In genomic region chr20:56468317-56469076, GRCh38 we compare ENCODE assay signal across 8 cellular contexts. TPM values are rescaled to one million over a fixed set of nuclear protein-coding genes. Genes with fewer than 3 reads are reported as not detected.
DNase-seq lines count a peak whose midpoint lies in the region; ATAC-seq and TF ChIP-seq lines count a peak whose summit lies in the region.

RTF2 (plus strand) TSS chr20:56468627; CDS start chr20:56468698, 71 bp downstream.

- H3K27ac ChIP-seq in caudate nucleus (ENCODE audit: low read depth, low read length): peak within 1 kb of the TSS; percentile 89
- H3K27ac ChIP-seq in spleen: peak within 1 kb of the TSS; percentile 83 to 95 (median 91)

- H3K9me3 ChIP-seq in spleen: no peaks in the 10 kb centered on the region

- H3K4me1 ChIP-seq in spleen: peaks cover 12 to 82% (median 53%) of the 10 kb centered on the region in 6 donors

- ATAC-seq in GM19023 (IDR thresholded peaks at IDR 0.05; ENCODE audit: unreplicated experiment) (peak; percentile 99), HG03196 (IDR thresholded peaks at IDR 0.05; ENCODE audit: unreplicated experiment) (peak; percentile 99)

- TF ChIP-seq CTCF in AG09309 (IDR thresholded peaks at IDR 0.05; ENCODE audit: control insufficient read depth, insufficient read depth, low read depth, low read length, missing control alignments) (no peak), spleen (IDR thresholded peaks at IDR 0.05 in 8 of 11, conservative IDR thresholded peaks at IDR 0.05 in 3 of 11) (peak in 5 of 11 experiments; percentile 7 to 42 (median 26))

- H3K36me3 ChIP-seq in spleen: peaks cover 0 to 33% (median 8%) of the 10 kb centered on the region in 6 donors

- 0 to 1% (median 1%) methylated on average over 18 to 55 of the region's 55 CpGs for WGBS in spleen, 5 donors

- H3K4me3 ChIP-seq in AG09309 (ENCODE audit: control insufficient read depth, low read depth, low read length) (peak within 1 kb of the TSS; percentile 97), spleen (peak within 1 kb of the TSS; percentile 57 to 95 (median 67))

- TF ChIP-seq POLR2A in spleen (IDR thresholded peaks at IDR 0.05): peak in 1 of 3 donors; percentile 90

- DNase-seq in AG09309 (ENCODE audit: low read depth) (peak; percentile 76), NCI-H345 treated with DMSO at 0.1 percent for 48 hours (lab: John Stamatoyannopoulos, UW; ENCODE audit: unreplicated experiment) (peak; percentile 91), caudate nucleus (lab: John Stamatoyannopoulos, UW) (peak; percentile 32 to 97 (median 91)), inferior parietal cortex (ENCODE audit: extremely low spot score) (peak; percentile 94), spleen (peak; percentile 98)
- peak; percentile 91 to 93 (median 92) for DNase-seq in activated CD4-positive, CD25-positive, alpha-beta regulatory T cell (lab: John Stamatoyannopoulos, UW)

- intact Hi-C loops in spleen (cut with DNase I; ENCODE audit: low total_unique reads): loop anchor here (5.0 kb wide), 1 partner anchor 66 kb away; no protein-coding TSS in a partner anchor

- no peaks in the 10 kb centered on the region for H3K27me3 ChIP-seq in spleen (replicated peaks in 1 of 7)

RNA-seq across cellular contexts. Expression of gene RTF2, which starts in this region (rescaled TPM):
- total RNA-seq in spleen: 10 to 100 TPM; 50.3 to 89.3 (median 72.7) TPM
- polyA plus RNA-seq in spleen: 10 to 100 TPM; 66.2 to 83.9 (median 83.8) TPM

Comparison
In these comparisons a context has a peak if more than half of its experiments do, and no peak if none do; other contexts are left out.
1. Peak in every context shown above with its lines: DNase-seq, ATAC-seq, H3K4me3 ChIP-seq and H3K27ac ChIP-seq.